24 cellular contexts compared by ENCODE assay signal in the genomic region with DNA sequence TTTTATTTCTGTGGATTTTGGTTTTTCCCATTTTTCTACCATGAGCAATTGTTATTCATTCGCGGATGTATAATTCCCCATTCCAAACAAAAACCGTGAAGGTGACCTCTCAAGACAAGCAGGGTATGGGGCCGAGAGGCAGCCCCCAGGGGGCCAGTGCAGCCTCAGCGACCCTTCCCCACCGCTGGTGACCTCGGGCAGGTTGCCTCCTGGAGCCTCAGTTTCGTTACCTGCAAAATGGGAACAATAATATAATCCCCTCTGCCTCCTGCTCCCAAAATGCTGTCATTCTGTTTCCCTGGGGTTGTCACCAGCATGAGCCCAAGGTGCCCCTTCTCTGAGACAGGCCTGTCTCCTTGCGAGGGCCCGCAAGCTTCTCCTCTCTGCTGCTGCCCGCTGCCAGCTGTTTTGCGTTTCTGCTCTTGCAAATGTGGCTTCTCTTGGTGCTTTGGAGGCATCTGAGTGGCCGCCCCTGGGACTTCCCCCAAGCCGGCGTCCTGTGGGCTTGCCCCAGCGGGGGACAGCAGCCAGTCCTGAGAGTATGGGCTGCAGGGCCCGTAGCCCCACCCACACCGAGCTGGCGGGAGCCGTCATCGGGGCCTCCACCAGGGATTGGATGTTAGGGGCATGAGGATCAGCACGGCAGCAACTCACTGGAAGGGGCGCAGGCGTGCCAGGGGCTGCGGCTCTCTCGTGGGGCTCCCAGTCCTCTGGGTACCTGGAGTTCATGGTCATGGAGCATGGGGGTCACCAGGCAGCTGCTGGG.
"Had no signal": no experiment of that assay in that cellular context is flagged by ENCODE, and none has a peak within 500 bp of the region (broad histone marks: within the 10 kb centered on the region; RNA-seq: fewer than 3 reads in every experiment).

No MANE protein-coding gene starts in this region.

- DNase-seq: activated CD4-positive, alpha-beta T cell treated with anti-CD3 and anti-CD28 coated beads for 1 hour; activated CD4-positive, alpha-beta T cell treated with anti-CD3 and anti-CD28 coated beads, Interleukin-2, amount 50 U/mL, for 1 hour; activated gamma-delta T cell treated with Interleukin-2 at 50 U/mL for 16 hours; activated T-cell treated with anti-CD3 and anti-CD28 coated beads, Interleukin-2, amount 50 U/mL, for 1 hour; anterior cingulate cortex; body of pancreas; effector CD4-positive, alpha-beta T cell; erythroblast; foreskin fibroblast; heart right ventricle; mesenchymal stem cell; occipital lobe; small intestine; stimulated activated CD4-positive, alpha-beta T cell treated with anti-CD3 and anti-CD28 coated beads, Interleukin-15, amount 100 ng/mL, for 24 hours; stimulated activated naive B cell treated with anti-CD40 and anti-IgM and Interleukin-4, amounts not matched to agents 10 μg/mL and 1 μg/mL and 100 μg/mL, for 72 hours; transverse colon; WERI-Rb-1 had no signal

- H3K36me3 Mint-ChIP-seq: activated naive CD4-positive, alpha-beta T cell treated with anti-CD3 and anti-CD28 coated beads, Interleukin-2, amount 50 U/mL, for 24 hours; stimulated activated naive B cell treated with anti-CD40 and anti-IgM and Interleukin-4, amounts not matched to agents 10 μg/mL and 1 μg/mL and 100 μg/mL, for 72 hours had no signal

- H3K9me3 Mint-ChIP-seq: activated naive CD4-positive, alpha-beta T cell treated with anti-CD3 and anti-CD28 coated beads, Interleukin-2, amount 50 U/mL, for 24 hours; dendritic cell treated with granulocyte-macrophage colony-stimulating factor and Interleukin-4, amounts not matched to agents 40 ng/mL and 50 ng/mL, for 4 days; stimulated activated naive B cell treated with anti-CD40 and anti-IgM and Interleukin-4, amounts not matched to agents 10 μg/mL and 1 μg/mL and 100 μg/mL, for 72 hours; T-helper 2 cell treated with Interferon-gamma antibody and Interleukin-4, amounts not matched to agents 5 μg/mL and 100 μg/mL, for 36 hours had no signal

- FAIRE-seq: small intestine, TTC549, urothelium cell line had no signal

- H3K27ac Mint-ChIP-seq: activated naive CD4-positive, alpha-beta T cell treated with anti-CD3 and anti-CD28 coated beads, Interleukin-2, amount 50 U/mL, for 24 hours; dendritic cell treated with granulocyte-macrophage colony-stimulating factor and Interleukin-4, amounts not matched to agents 40 ng/mL and 50 ng/mL, for 4 days; stimulated activated naive B cell treated with anti-CD40 and anti-IgM and Interleukin-4, amounts not matched to agents 10 μg/mL and 1 μg/mL and 100 μg/mL, for 72 hours; T-helper 2 cell treated with Interferon-gamma antibody and Interleukin-4, amounts not matched to agents 5 μg/mL and 100 μg/mL, for 36 hours had no signal

- H3K4me1 Mint-ChIP-seq: activated naive CD4-positive, alpha-beta T cell treated with anti-CD3 and anti-CD28 coated beads, Interleukin-2, amount 50 U/mL, for 24 hours had no signal

- ATAC-seq: body of pancreas; mucosa of descending colon; sciatic nerve; stimulated activated naive B cell treated with anti-CD40 and anti-IgM and Interleukin-4, amounts not matched to agents 10 μg/mL and 1 μg/mL and 100 μg/mL, for 72 hours had no signal

- H3K4me3 Mint-ChIP-seq: activated naive CD4-positive, alpha-beta T cell treated with anti-CD3 and anti-CD28 coated beads, Interleukin-2, amount 50 U/mL, for 24 hours; dendritic cell treated with granulocyte-macrophage colony-stimulating factor and Interleukin-4, amounts not matched to agents 40 ng/mL and 50 ng/mL, for 4 days; stimulated activated naive B cell treated with anti-CD40 and anti-IgM and Interleukin-4, amounts not matched to agents 10 μg/mL and 1 μg/mL and 100 μg/mL, for 72 hours; T-helper 2 cell treated with Interferon-gamma antibody and Interleukin-4, amounts not matched to agents 5 μg/mL and 100 μg/mL, for 36 hours had no signal

- H3K27me3 Mint-ChIP-seq: activated naive CD4-positive, alpha-beta T cell treated with anti-CD3 and anti-CD28 coated beads, Interleukin-2, amount 50 U/mL, for 24 hours had no signal
